In the genomic region with DNA sequence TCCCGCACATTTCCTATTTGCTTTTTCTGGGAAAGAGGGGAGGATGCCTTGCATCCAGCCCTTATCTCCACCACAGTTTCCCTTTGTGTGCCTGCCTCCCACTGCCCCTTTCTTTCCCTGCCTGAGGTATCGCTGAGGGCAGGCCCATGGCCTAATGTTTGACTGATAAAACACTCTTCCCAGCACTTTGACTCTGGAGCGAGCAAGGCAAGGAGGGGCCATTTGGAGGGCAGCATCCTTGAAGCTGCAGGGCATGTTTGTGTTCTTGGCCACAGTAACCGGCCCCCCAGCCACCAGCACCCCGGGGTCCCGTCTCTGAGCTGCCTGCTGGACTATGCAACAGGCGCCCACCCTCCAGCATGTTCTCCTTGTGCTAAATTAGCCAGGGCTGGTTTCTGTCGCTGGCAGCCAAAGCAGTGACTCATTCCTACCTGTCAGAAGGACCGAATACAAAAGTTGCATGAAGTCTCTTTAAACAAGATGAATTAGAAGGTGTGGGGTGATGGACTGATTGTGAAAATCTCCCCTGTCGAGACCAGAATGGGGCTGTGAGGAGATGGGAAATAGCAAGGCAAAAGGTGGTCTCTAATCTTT, we compare ENCODE assay signal across 33 cellular contexts. TPM values are rescaled to one million over a fixed set of nuclear protein-coding genes. Genes with fewer than 3 reads are reported as not detected.
DNase-seq lines count a peak whose midpoint lies in the region; ATAC-seq and TF ChIP-seq lines count a peak whose summit lies in the region.
"Had no signal": no experiment of that assay in that cellular context is flagged by ENCODE, and none has a peak within 500 bp of the region (broad histone marks: within the 10 kb centered on the region; RNA-seq: fewer than 3 reads in every experiment).

No MANE protein-coding gene starts in this region.

- no TSS peak for BruUV-seq in PC-3 (replicated peaks; lab: Mats Ljungman, UMichigan)

- no peak overlapping the region for H4K8ac ChIP-seq in trophoblast cell (ENCODE audit: low read depth, low read length)

- H3K23ac ChIP-seq in trophoblast cell (ENCODE audit: low read length): no peak overlapping the region

- H2BK12ac ChIP-seq in trophoblast cell (ENCODE audit: low read length): no peak overlapping the region

- TF ChIP-seq CTCF in PC-3 (conservative IDR thresholded peaks at IDR 0.05; ENCODE audit: low read depth, low read length) (no peak), endodermal cell (conservative IDR thresholded peaks at IDR 0.05) (no peak)

- no peak overlapping the region for H3K4me3 ChIP-seq in PC-3 (ENCODE audit: low read length)
- H3K4me3 ChIP-seq in endodermal cell (ENCODE audit: low read length): no peak overlapping the region
- H3K4me3 ChIP-seq in trophoblast cell (ENCODE audit: low read depth, low read length): no peak overlapping the region
- H3K4me3 ChIP-seq: ascending aorta, esophagus muscularis mucosa, GM23248, Peyer's patch, skin epidermis had no signal

- H3K27me3 ChIP-seq in PC-3 (ENCODE audit: low read length) (no peaks in the 10 kb centered on the region), endodermal cell (ENCODE audit: control insufficient read depth, insufficient read depth, low read length, poor library complexity, severe bottlenecking) (no peaks in the 10 kb centered on the region), trophoblast cell (ENCODE audit: insufficient read depth, low read length) (no peaks in the 10 kb centered on the region)
- H3K27me3 ChIP-seq: ascending aorta, esophagus muscularis mucosa, Peyer's patch had no signal

- no peaks in the 10 kb centered on the region for H3K79me1 ChIP-seq in trophoblast cell (ENCODE audit: low read length)

- 0 out of 2 replicates have a peak, but pooled peaks cover under 1% of the 10 kb centered on the region for H3K36me3 ChIP-seq in PC-3 (ENCODE audit: low read depth, low read length)
- peaks cover 4% of the 10 kb centered on the region for H3K36me3 ChIP-seq in endodermal cell (ENCODE audit: control insufficient read depth, insufficient read depth, low read length)
- H3K36me3 ChIP-seq in trophoblast cell (ENCODE audit: control insufficient read depth in 1 of 2, insufficient read depth in 2 of 2, low read length in 2 of 2): peaks cover 8% of the 10 kb centered on the region in 2 experiments
- H3K36me3 ChIP-seq: ascending aorta had no signal

- H2AFZ ChIP-seq in PC-3 (ENCODE audit: low read length): no peak overlapping the region
- no peak overlapping the region for H2AFZ ChIP-seq in trophoblast cell (ENCODE audit: insufficient read depth, low read length, poor library complexity)
- H2AFZ ChIP-seq: GM23248 had no signal

- no peak overlapping the region for H2AK5ac ChIP-seq in trophoblast cell (ENCODE audit: low read length)

- H3K4me2 ChIP-seq in PC-3 (ENCODE audit: low read length) (no peak overlapping the region; the same call in 1 of the 2 replicates), trophoblast cell (ENCODE audit: low read length) (peak overlapping the region; percentile 26)

- peaks cover 6% of the 10 kb centered on the region for H3K36me3 Mint-ChIP-seq in endodermal cell (ENCODE audit: low read depth)
- H3K36me3 Mint-ChIP-seq in natural killer cell treated with Interleukin-12 subunit alpha and Interleukin-12 subunit beta and Interleukin-15 and Interleukin-18, amount 100 ng/mL, for 72 hours: no peaks in the 10 kb centered on the region

- H3K4me1 Mint-ChIP-seq in endodermal cell: peaks cover 30% of the 10 kb centered on the region
- H3K4me1 Mint-ChIP-seq in natural killer cell treated with Interleukin-12 subunit alpha and Interleukin-12 subunit beta and Interleukin-15 and Interleukin-18, amount 100 ng/mL, for 72 hours (ENCODE audit: low read depth in 2 of 2): peaks cover 20% of the 10 kb centered on the region in 2 donors

- ATAC-seq in PC-3: peak; percentile 37; the same call in 1 of the 2 replicates
- no peak for ATAC-seq in natural killer cell treated with Interleukin-12 subunit alpha and Interleukin-12 subunit beta and Interleukin-15 and Interleukin-18, amount 100 ng/mL, for 72 hours
- ATAC-seq: activated T-cell treated with anti-CD3 and anti-CD28 coated beads, Interleukin-2, amount 50 U/mL, for 4 hours; effector memory CD8-positive, alpha-beta T cell; left ventricle myocardium superior; naive thymus-derived CD4-positive, alpha-beta T cell; stimulated activated naive CD8-positive, alpha-beta T cell treated with anti-CD3 and anti-CD28 coated beads, Interleukin-15, Interleukin-2, amounts not matched to agents 100 U/mL and 50 U/mL, for 24 hours had no signal

- intact Hi-C loops in PC-3 (cut with micrococcal nuclease): no loop called here

- H3K9me3 ChIP-seq in PC-3 (ENCODE audit: low read length): no peaks in the 10 kb centered on the region
- no peaks in the 10 kb centered on the region for H3K9me3 ChIP-seq in endodermal cell (ENCODE audit: control insufficient read depth, low read length)
- no peaks in the 10 kb centered on the region for H3K9me3 ChIP-seq in trophoblast cell (ENCODE audit: insufficient read depth, low read depth, low read length)
- H3K9me3 ChIP-seq: ascending aorta, esophagus muscularis mucosa, Peyer's patch had no signal

- WGBS in endodermal cell (ENCODE audit: insufficient coverage in 1 of 2, insufficient read length in 1 of 2), 2 experiments: 71 to 77% methylated on average over 6 to 10 of the region's 10 CpGs
- no CpG with 5 or more reads among the region's 10 CpGs for whole genome bisulfite sequencing in trophoblast cell (ENCODE audit: extremely low coverage, insufficient coverage, insufficient read length)

- H3K9me3 Mint-ChIP-seq in endodermal cell: no peaks in the 10 kb centered on the region
- H3K9me3 Mint-ChIP-seq in natural killer cell treated with Interleukin-12 subunit alpha and Interleukin-12 subunit beta and Interleukin-15 and Interleukin-18, amount 100 ng/mL, for 72 hours: no peaks in the 10 kb centered on the region
- H3K9me3 Mint-ChIP-seq: activated CD4-positive, alpha-beta T cell treated with anti-CD3 and anti-CD28 coated beads, Interleukin-2, amount 10 ng/mL, durations not matched to agents 24 days and 14 days; activated naive CD8-positive, alpha-beta T cell treated with anti-CD3 and anti-CD28 coated beads, Interleukin-2, amount 10 ng/mL, durations not matched to agents 7 days and 5 days; activated T-cell treated with anti-CD3 and anti-CD28 coated beads, Interleukin-2, amount 50 U/mL, for 4 hours; CD4-positive, alpha-beta T cell; effector memory CD8-positive, alpha-beta T cell; naive thymus-derived CD4-positive, alpha-beta T cell had no signal

- CTCF ChIA-PET in PC-3 (lab: Charles Lee): no interaction called here

- no peak overlapping the region for H4K12ac ChIP-seq in trophoblast cell (ENCODE audit: low read depth, low read length)

- H3K18ac ChIP-seq in trophoblast cell (ENCODE audit: low read length): no peak overlapping the region

- POLR2A ChIA-PET in PC-3 (lab: Charles Lee; ENCODE audit: unreplicated experiment): no interaction called here

- no peaks in the 10 kb centered on the region for H3K79me2 ChIP-seq in PC-3 (ENCODE audit: low read length)
- no peaks in the 10 kb centered on the region for H3K79me2 ChIP-seq in trophoblast cell (ENCODE audit: control insufficient read depth, insufficient read depth, low read length, poor library complexity)

- no peak overlapping the region for H3K4me3 Mint-ChIP-seq in endodermal cell
- no peak overlapping the region for H3K4me3 Mint-ChIP-seq in natural killer cell treated with Interleukin-12 subunit alpha and Interleukin-12 subunit beta and Interleukin-15 and Interleukin-18, amount 100 ng/mL, for 72 hours
- H3K4me3 Mint-ChIP-seq: activated CD4-positive, alpha-beta T cell treated with anti-CD3 and anti-CD28 coated beads, Interleukin-2, amount 10 ng/mL, durations not matched to agents 24 days and 14 days; activated naive CD8-positive, alpha-beta T cell treated with anti-CD3 and anti-CD28 coated beads, Interleukin-2, amount 10 ng/mL, durations not matched to agents 7 days and 5 days; activated T-cell treated with anti-CD3 and anti-CD28 coated beads, Interleukin-2, amount 50 U/mL, for 4 hours; CD4-positive, alpha-beta T cell; effector memory CD8-positive, alpha-beta T cell; naive thymus-derived CD4-positive, alpha-beta T cell had no signal

- H3K4me1 ChIP-seq in PC-3 (ENCODE audit: insufficient read depth, low read length): peaks cover 31% of the 10 kb centered on the region
- peaks cover 8% of the 10 kb centered on the region for H3K4me1 ChIP-seq in endodermal cell (ENCODE audit: control insufficient read depth, insufficient read depth, low read length)
- H3K4me1 ChIP-seq in trophoblast cell (ENCODE audit: control insufficient read depth in 1 of 2, insufficient read depth in 2 of 2, low read length in 2 of 2): peaks cover 7 to 16% of the 10 kb centered on the region in 2 experiments
- H3K4me1 ChIP-seq: ascending aorta, Peyer's patch had no signal

- H3K14ac ChIP-seq in trophoblast cell (ENCODE audit: low read length): no peak overlapping the region

- H3K9ac ChIP-seq in PC-3 (ENCODE audit: low read length) (no peak overlapping the region), endodermal cell (ENCODE audit: extremely low read depth, low read length, poor library complexity, severe bottlenecking) (no peak overlapping the region), trophoblast cell (ENCODE audit: low read length) (no peak overlapping the region)
- H3K9ac ChIP-seq: GM23248 had no signal

- peak; percentile 50 for DNase-seq in activated CD8-positive, alpha-beta memory T cell treated with anti-CD3 and anti-CD28 coated beads for 24 hours
- no peak for DNase-seq in activated CD8-positive, alpha-beta memory T cell treated with anti-CD3 and anti-CD28 coated beads, Interleukin-2, amount 50 U/mL, for 4 hours
- DNase-seq in PC-3 (peak; percentile 62), endodermal cell (peak; percentile 53), trophoblast cell (no peak), NOMO-1 (lab: John Stamatoyannopoulos, UW; ENCODE audit: unreplicated experiment in 2 of 2) (no peak), NCI-H2171 (lab: John Stamatoyannopoulos, UW) (no peak)
- DNase-seq in natural killer cell treated with Interleukin-12 subunit alpha and Interleukin-12 subunit beta and Interleukin-15 and Interleukin-18, amount 100 ng/mL, for 72 hours (ENCODE audit: low spot score): no peak
- DNase-seq: activated CD4-positive, alpha-beta T cell treated with anti-CD3 and anti-CD28 coated beads, Interleukin-2, amount 10 ng/mL, durations not matched to agents 24 days and 14 days; activated gamma-delta T cell treated with Interleukin-2 at 50 U/mL for 16 hours; activated naive CD8-positive, alpha-beta T cell treated with anti-CD3 and anti-CD28 coated beads, Interleukin-2, amount 10 ng/mL, durations not matched to agents 7 days and 5 days; activated T-cell treated with anti-CD3 and anti-CD28 coated beads, Interleukin-2, amount 50 U/mL, for 4 hours; caudate nucleus; CD4-positive, alpha-beta T cell; cortex of kidney; effector memory CD8-positive, alpha-beta T cell; foreskin fibroblast; GM23248; left ventricle myocardium superior; naive thymus-derived CD4-positive, alpha-beta T cell; NCI-H1417; NCI-H2029 treated with DMSO at 0.1 percent for 48 hours; NCI-H524 treated with DMSO at 0.1 percent for 48 hours; NK-92 treated with Interleukin-12 subunit alpha and Interleukin-12 subunit beta, amount 100 ng/mL, for 24 hours; Peyer's patch; retina; SIG-M5; stimulated activated naive CD8-positive, alpha-beta T cell treated with anti-CD3 and anti-CD28 coated beads, Interleukin-15, Interleukin-2, amounts not matched to agents 100 U/mL and 50 U/mL, for 24 hours; T1000 had no signal

- no peak overlapping the region for H3K27ac Mint-ChIP-seq in endodermal cell
- peak overlapping the region in 1 of 2 donors; percentile 14 for H3K27ac Mint-ChIP-seq in natural killer cell treated with Interleukin-12 subunit alpha and Interleukin-12 subunit beta and Interleukin-15 and Interleukin-18, amount 100 ng/mL, for 72 hours
- H3K27ac Mint-ChIP-seq: activated CD4-positive, alpha-beta T cell treated with anti-CD3 and anti-CD28 coated beads, Interleukin-2, amount 10 ng/mL, durations not matched to agents 24 days and 14 days; activated naive CD8-positive, alpha-beta T cell treated with anti-CD3 and anti-CD28 coated beads, Interleukin-2, amount 10 ng/mL, durations not matched to agents 7 days and 5 days; CD4-positive, alpha-beta T cell; effector memory CD8-positive, alpha-beta T cell had no signal

- H3K9me2 ChIP-seq in PC-3 (replicated peaks; ENCODE audit: low read length): no peaks in the 10 kb centered on the region

- H3K27me3 Mint-ChIP-seq in endodermal cell (ENCODE audit: insufficient read depth): peaks cover 2% of the 10 kb centered on the region
- H3K27me3 Mint-ChIP-seq in natural killer cell treated with Interleukin-12 subunit alpha and Interleukin-12 subunit beta and Interleukin-15 and Interleukin-18, amount 100 ng/mL, for 72 hours: peaks cover 14 to 27% of the 10 kb centered on the region in 2 donors

- H4K20me1 ChIP-seq in PC-3 (ENCODE audit: low read length): no peaks in the 10 kb centered on the region

- no peak overlapping the region for H4K91ac ChIP-seq in trophoblast cell (ENCODE audit: low read depth, low read length)

- no peak overlapping the region for H3K4ac ChIP-seq in trophoblast cell (ENCODE audit: low read depth, low read length)

- H3F3A ChIP-seq in PC-3 (ENCODE audit: low read length, unreplicated experiment): no peaks in the 10 kb centered on the region

- no peak overlapping the region for H3K27ac ChIP-seq in PC-3 (ENCODE audit: low read length)
- H3K27ac ChIP-seq in endodermal cell (ENCODE audit: low read depth, low read length): no peak overlapping the region
- H3K27ac ChIP-seq in trophoblast cell (ENCODE audit: low read depth, low read length): peak overlapping the region; percentile 31
- H3K27ac ChIP-seq: ascending aorta, esophagus muscularis mucosa, GM23248, Peyer's patch, skin epidermis, VCaP had no signal

- no peak overlapping the region for H2BK120ac ChIP-seq in trophoblast cell (ENCODE audit: insufficient read depth, low read length, poor library complexity)

- no peak overlapping the region for H2BK5ac ChIP-seq in trophoblast cell (ENCODE audit: low read depth, low read length, poor library complexity)

RNA-seq across cellular contexts. Expression of a gene that starts 50.7 kb away (rescaled TPM):
- total RNA-seq in PC-3 (2014; rRNA removed) (11.3 and 24.6 TPM in 2 replicates), endodermal cell (10 to 100 TPM; 16.7 to 21.0 TPM)
- polyA plus RNA-seq in endodermal cell (2013, experiment 1 of 2): 18.3 TPM
- polyA plus RNA-seq in endodermal cell (2013, experiment 2 of 2): 21.4 TPM
- 29.4 and 31.9 TPM in 2 replicates for polyA plus RNA-seq in trophoblast cell (2013)
- total RNA-seq in natural killer cell treated with Interleukin-12 subunit alpha and Interleukin-12 subunit beta and Interleukin-15 and Interleukin-18, amount 100 ng/mL, for 72 hours: 10 to 100 TPM; 19.2 to 26.6 TPM

Comparison
In these comparisons a context has a peak if more than half of its experiments do, and no peak if none do; other contexts are left out.
1. DNase-seq: peak in activated CD8-positive, alpha-beta memory T cell treated with anti-CD3 and anti-CD28 coated beads for 24 hours (single experiment), PC-3 (single experiment) and endodermal cell (single experiment); none in activated CD8-positive, alpha-beta memory T cell treated with anti-CD3 and anti-CD28 coated beads, Interleukin-2, amount 50 U/mL, for 4 hours (single experiment), trophoblast cell (0 of 2), natural killer cell treated with Interleukin-12 subunit alpha and Interleukin-12 subunit beta and Interleukin-15 and Interleukin-18, amount 100 ng/mL, for 72 hours (single experiment), NOMO-1 (0 of 2) and NCI-H2171 (single experiment).